ENCODE assay signal across 8 cellular contexts in genomic region chr7:97005764-97006145, GRCh38. TPM values are rescaled to one million over a fixed set of nuclear protein-coding genes. Genes with fewer than 3 reads are reported as not detected.
DNase-seq lines count a peak whose midpoint lies in the region; ATAC-seq and TF ChIP-seq lines count a peak whose summit lies in the region.
"Had no signal": no experiment of that assay in that cellular context is flagged by ENCODE, and none has a peak within 500 bp of the region (broad histone marks: within the 10 kb centered on the region; RNA-seq: fewer than 3 reads in every experiment).

No MANE protein-coding gene starts in this region.

- ATAC-seq in GM19455 (IDR thresholded peaks at IDR 0.05; ENCODE audit: unreplicated experiment) (peak; percentile 10), Panc1 (peak; percentile 18; the same call in 1 of the 2 replicates)

- H3K9ac ChIP-seq in skeletal muscle satellite cell (ENCODE audit: low read depth, low read length) = no peak overlapping the region

- peak overlapping the region; percentile 29; the same call in 1 of the 2 replicates for H3K27ac ChIP-seq in Panc1 (ENCODE audit: low read length)

- CTCF ChIA-PET in Panc1 (lab: Charles Lee) = no interaction called here

- H3K4me3 ChIP-seq in Panc1 (ENCODE audit: low read depth in 2 of 2, low read length in 2 of 2) (peak overlapping the region; percentile 49 to 63), fibroblast of pulmonary artery (replicated peaks; ENCODE audit: low read depth, low read length) (peak overlapping the region; percentile 12), skeletal muscle satellite cell (ENCODE audit: low read length) (peak overlapping the region; percentile 63)

- H3K4me1 ChIP-seq in Panc1 (ENCODE audit: control insufficient read depth, insufficient read depth, low read length) (0 out of 2 replicates have a peak, but pooled peaks cover 2% of the 10 kb centered on the region), skeletal muscle satellite cell (ENCODE audit: control insufficient read depth, insufficient read depth, low read length) (peaks cover 6% of the 10 kb centered on the region)

- in situ Hi-C loops in Panc1 (cut with HindIII; ENCODE audit: low pct_unique_long_range_greater_than_20kb, low sequenced_read_pairs) (no loop called here), GM13977 (cut with MboI; ENCODE audit: low pct_unique_long_range_greater_than_20kb, low sequenced_read_pairs, unreplicated experiment) (no loop called here)

- intact Hi-C loops in Panc1 (cut with micrococcal nuclease; ENCODE audit: unreplicated experiment) = no loop called here

- H3K27me3 ChIP-seq in Panc1 (ENCODE audit: control insufficient read depth, insufficient read depth, low read length) = no peaks in the 10 kb centered on the region
- peaks cover 88% of the 10 kb centered on the region for H3K27me3 ChIP-seq in skeletal muscle satellite cell (ENCODE audit: control insufficient read depth, insufficient read depth, low read length)

- POLR2A ChIA-PET in Panc1 (lab: Charles Lee) = interaction anchor here (0.6 to 0.7 kb wide), 2 partner anchors 8 to 12 kb away, joined by 5 to 9 read pairs; no protein-coding TSS in a partner anchor

- H3K36me3 ChIP-seq in Panc1 (ENCODE audit: control insufficient read depth, insufficient read depth, low read length) (no peaks in the 10 kb centered on the region), skeletal muscle satellite cell (ENCODE audit: insufficient read depth, low read length) (no peaks in the 10 kb centered on the region)

- DNase-seq in Panc1 (ENCODE audit: low read depth, low spot score) (no peak), fibroblast of pulmonary artery (ENCODE audit: low read depth) (no peak), HT-29 (ENCODE audit: low spot score) (no peak), GM13977 (ENCODE audit: low spot score) (no peak), NCI-H2107 treated with DMSO at 0.1 percent for 48 hours (lab: John Stamatoyannopoulos, UW; ENCODE audit: unreplicated experiment) (no peak)

- no peaks in the 10 kb centered on the region for H3K9me3 ChIP-seq in Panc1 (ENCODE audit: control insufficient read depth, insufficient read depth, low read depth, low read length)
- H3K9me3 ChIP-seq in skeletal muscle satellite cell (replicated peaks; ENCODE audit: low read length) = no peaks in the 10 kb centered on the region

- H3K4me2 ChIP-seq in skeletal muscle satellite cell (ENCODE audit: low read length) = peak overlapping the region; percentile 86

- TF ChIP-seq CTCF in Panc1 (IDR thresholded peaks at IDR 0.05) (no peak), fibroblast of pulmonary artery (IDR thresholded peaks at IDR 0.05; ENCODE audit: low read length, missing control alignments) (no peak), GM13977 (IDR thresholded peaks at IDR 0.05; ENCODE audit: extremely low read depth, insufficient read depth, missing control alignments) (no peak)

- no TSS peak for BruUV-seq in Panc1 (replicated peaks; lab: Mats Ljungman, UMichigan)

RNA-seq across cellular contexts. Expression of gene DLX6, which starts 0.4 kb away (rescaled TPM):
- total RNA-seq in Panc1 (2021; ENCODE audit: unreplicated experiment) = 1.3 TPM
- 1.4 TPM for polyA plus RNA-seq in Panc1 (2012; ENCODE audit: insufficient read length)
- total RNA-seq in skeletal muscle satellite cell (2012; rRNA removed) = not detected in 2 replicates
- not detected in 2 replicates for total RNA-seq in HT-29 (2014; rRNA removed; shearing (Covaris generic))
- total RNA-seq: renal cortical epithelial cell had no signal

RNA-seq across cellular contexts. Expression of gene DLX5, which starts 18.9 kb away (rescaled TPM):
- not detected for total RNA-seq in Panc1 (2021; ENCODE audit: unreplicated experiment)
- not detected for polyA plus RNA-seq in Panc1 (2012; ENCODE audit: insufficient read length)
- not detected in 2 replicates for total RNA-seq in skeletal muscle satellite cell (2012; rRNA removed)
- total RNA-seq in HT-29 (2014; rRNA removed; shearing (Covaris generic)) = not detected in 2 replicates
- total RNA-seq: renal cortical epithelial cell had no signal

Comparison
In these comparisons a context has a peak if more than half of its experiments do, and no peak if none do; other contexts are left out.
1. H3K4me3 ChIP-seq: peak in every context shown above with its lines; median percentile 63 in skeletal muscle satellite cell; 56 in Panc1; 12 in fibroblast of pulmonary artery.